Comparison of ENCODE assay signal across 1 cellular context in the genomic region with DNA sequence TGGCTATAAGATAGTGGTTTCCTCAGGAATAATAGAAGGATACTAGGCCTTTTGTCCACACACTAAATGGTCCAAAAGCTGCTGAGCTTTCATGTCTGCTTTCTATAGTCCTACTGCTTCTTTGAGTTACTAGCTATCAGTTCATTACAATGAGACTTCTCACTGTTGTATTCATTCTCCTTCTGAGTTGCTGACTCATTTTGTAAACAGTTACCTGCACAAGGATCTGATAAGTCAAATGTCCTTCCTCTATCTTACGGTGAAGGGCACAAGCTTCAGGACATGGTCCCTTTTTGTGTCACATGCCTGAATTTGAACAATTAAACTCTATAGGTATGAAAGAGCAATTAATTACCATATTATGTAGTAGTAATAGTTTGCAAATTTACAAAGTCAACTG.
TF ChIP-seq lines count a peak whose summit lies in the region.

No MANE protein-coding gene starts in this region.

TF ChIP-seq in HepG2, 621 proteins besides CTCF, POLR2A, EP300 and RAD21 (continued from another document):
- TF ChIP-seq, protein P1, sequence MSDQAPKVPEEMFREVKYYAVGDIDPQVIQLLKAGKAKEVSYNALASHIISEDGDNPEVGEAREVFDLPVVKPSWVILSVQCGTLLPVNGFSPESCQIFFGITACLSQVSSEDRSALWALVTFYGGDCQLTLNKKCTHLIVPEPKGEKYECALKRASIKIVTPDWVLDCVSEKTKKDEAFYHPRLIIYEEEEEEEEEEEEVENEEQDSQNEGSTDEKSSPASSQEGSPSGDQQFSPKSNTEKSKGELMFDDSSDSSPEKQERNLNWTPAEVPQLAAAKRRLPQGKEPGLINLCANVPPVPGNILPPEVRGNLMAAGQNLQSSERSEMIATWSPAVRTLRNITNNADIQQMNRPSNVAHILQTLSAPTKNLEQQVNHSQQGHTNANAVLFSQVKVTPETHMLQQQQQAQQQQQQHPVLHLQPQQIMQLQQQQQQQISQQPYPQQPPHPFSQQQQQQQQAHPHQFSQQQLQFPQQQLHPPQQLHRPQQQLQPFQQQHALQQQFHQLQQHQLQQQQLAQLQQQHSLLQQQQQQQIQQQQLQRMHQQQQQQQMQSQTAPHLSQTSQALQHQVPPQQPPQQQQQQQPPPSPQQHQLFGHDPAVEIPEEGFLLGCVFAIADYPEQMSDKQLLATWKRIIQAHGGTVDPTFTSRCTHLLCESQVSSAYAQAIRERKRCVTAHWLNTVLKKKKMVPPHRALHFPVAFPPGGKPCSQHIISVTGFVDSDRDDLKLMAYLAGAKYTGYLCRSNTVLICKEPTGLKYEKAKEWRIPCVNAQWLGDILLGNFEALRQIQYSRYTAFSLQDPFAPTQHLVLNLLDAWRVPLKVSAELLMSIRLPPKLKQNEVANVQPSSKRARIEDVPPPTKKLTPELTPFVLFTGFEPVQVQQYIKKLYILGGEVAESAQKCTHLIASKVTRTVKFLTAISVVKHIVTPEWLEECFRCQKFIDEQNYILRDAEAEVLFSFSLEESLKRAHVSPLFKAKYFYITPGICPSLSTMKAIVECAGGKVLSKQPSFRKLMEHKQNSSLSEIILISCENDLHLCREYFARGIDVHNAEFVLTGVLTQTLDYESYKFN (CRISPR knock-in tag; conservative IDR thresholded peaks at IDR 0.05) = peak; percentile 56
- TF ChIP-seq ERF (CRISPR knock-in tag; IDR thresholded peaks at IDR 0.05) (peak; percentile 48; the same call in 1 of the 2 replicates), EEA1 (CRISPR knock-in tag; IDR thresholded peaks at IDR 0.05; ENCODE audit: borderline replicate concordance) (no peak)
- TF ChIP-seq, protein P2, sequence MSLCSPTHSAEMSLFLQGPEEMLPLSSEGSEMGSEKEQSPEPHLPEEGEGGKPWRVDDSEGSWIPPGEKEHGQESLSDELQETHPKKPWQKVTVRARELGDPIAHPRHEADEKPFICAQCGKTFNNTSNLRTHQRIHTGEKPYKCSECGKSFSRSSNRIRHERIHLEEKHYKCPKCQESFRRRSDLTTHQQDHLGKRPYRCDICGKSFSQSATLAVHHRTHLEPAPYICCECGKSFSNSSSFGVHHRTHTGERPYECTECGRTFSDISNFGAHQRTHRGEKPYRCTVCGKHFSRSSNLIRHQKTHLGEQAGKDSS (CRISPR knock-in tag; IDR thresholded peaks at IDR 0.05; ENCODE audit: borderline replicate concordance, low read depth) = no peak
